ENCODE assay signal across 6 cellular contexts in the genomic region with DNA sequence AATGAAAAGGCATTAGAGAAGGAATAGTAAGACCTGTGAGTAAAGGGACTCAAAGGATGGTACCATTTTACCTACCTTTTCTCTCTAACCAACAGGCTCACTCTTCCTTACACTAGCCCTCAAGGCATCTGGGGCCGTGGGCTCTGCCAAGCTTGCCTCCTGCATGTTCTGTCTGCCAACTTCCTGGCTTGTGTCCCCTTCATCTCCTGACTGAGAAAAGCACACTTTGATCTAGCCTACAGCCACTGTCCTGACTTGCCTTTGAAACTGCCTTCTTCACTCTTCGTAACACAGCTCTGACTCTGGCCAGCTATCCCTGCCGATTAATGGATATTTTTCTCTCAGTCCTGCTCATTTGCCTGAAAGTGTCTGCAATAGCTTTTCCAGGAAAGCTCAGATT.
"Had no signal": no experiment of that assay in that cellular context is flagged by ENCODE, and none has a peak within 500 bp of the region (broad histone marks: within the 10 kb centered on the region; RNA-seq: fewer than 3 reads in every experiment).

No MANE protein-coding gene starts in this region.

- H3K9me3 Mint-ChIP-seq: H9, IgD-negative memory B cell had no signal

- H3K27ac Mint-ChIP-seq: H9, IgD-negative memory B cell had no signal

- H3K36me3 Mint-ChIP-seq: IgD-negative memory B cell had no signal

- H3K27ac ChIP-seq: HL-60 had no signal

- DNase-seq: GOT3, H9, HCEC 1CT had no signal

- H3K4me3 Mint-ChIP-seq: H9, IgD-negative memory B cell had no signal

- H3K4me1 Mint-ChIP-seq: H9 had no signal

- H3K27me3 Mint-ChIP-seq: IgD-negative memory B cell had no signal

- ATAC-seq: HepG2 had no signal
